ENCODE assay signal across 21 cellular contexts in genomic region chr11:70474710-70475109, GRCh38.
"Had no signal": no experiment of that assay in that cellular context is flagged by ENCODE, and none has a peak within 500 bp of the region (broad histone marks: within the 10 kb centered on the region; RNA-seq: fewer than 3 reads in every experiment).

No MANE protein-coding gene starts in this region.

- H3K9me3 ChIP-seq: MG63, SK-N-SH had no signal

- H3K27me3 ChIP-seq: MG63 had no signal

- DNase-seq: IMR-90, Karpas-422, KG1, MG63, NCI-H1092, NCI-H1105 treated with DMSO at 0.1 percent for 48 hours, NCI-H1417 treated with DMSO at 0.1 percent for 48 hours, NCI-H187, NCI-H2029, NCI-H2081 treated with DMSO at 0.1 percent for 48 hours, NCI-H2171, NCI-H226, NCI-H446, NCI-H510A, NCI-H524 treated with DMSO at 0.1 percent for 48 hours, NCI-H69, NCI-H774, Right ventricle myocardium superior, RPMI8226, SIG-M5, SK-N-SH had no signal

- H3K36me3 ChIP-seq: MG63 had no signal

- H3K4me2 ChIP-seq: SK-N-SH had no signal

- H3K9ac ChIP-seq: SK-N-SH had no signal

- H3K4me3 ChIP-seq: MG63 had no signal
